ENCODE assay signal across 1 cellular context in the genomic region with DNA sequence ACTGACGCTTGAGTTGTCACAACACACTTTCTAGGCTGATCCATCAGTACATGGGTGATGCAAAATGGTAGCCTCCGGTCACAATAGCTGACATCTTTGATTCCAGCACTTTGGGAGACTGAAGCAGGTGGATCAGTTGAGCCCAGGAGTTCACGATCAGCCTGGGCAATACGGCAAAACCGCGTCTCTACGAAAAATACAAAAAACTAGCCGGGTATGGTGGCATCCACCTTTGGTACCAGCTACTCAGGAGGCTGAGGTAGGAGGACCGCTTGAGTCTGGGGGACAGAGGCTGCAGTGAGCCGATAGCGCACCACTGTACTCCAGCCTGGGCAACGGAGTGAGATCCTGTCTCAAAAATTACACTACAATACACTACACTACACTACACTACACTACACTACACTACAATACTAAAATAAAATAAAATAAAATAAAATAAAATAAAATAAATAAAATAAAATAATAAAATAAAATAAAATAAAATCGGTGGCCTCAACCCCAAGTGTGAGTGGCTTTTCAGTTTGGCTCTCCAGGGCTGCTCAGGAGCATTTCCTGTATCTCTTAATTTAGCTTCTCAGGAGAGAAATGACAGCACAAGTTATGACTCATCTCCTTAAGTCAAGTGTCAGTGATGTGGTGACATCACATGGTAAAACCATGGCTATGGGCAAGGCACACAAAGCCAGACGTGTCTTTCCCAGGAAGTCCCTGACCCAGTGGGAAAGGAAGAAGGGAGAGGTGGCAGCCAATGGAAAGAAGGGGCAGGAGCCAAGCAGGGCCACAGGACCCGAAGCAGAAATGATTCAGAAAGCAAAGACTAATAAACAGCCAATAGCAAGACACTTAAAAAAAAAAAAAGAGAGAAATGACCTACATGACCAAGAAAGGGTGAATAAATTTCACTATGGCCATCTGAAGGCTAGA.
A peak's percentile ranks its signal among the peaks of the same experiment; 100 is the strongest.
TF ChIP-seq lines count a peak whose summit lies in the region.

No MANE protein-coding gene starts in this region.

TF ChIP-seq in GM12878, 131 proteins besides CTCF, POLR2A, EP300 and RAD21 (continued from another document):
- TF ChIP-seq HDGF (IDR thresholded peaks at IDR 0.05), result 0 out of 2 replicates have a peak, but pooled peaks have one; percentile 60
- peak in 1 of 2 experiments; percentile 49; a peak in 1 of 4 replicates for TF ChIP-seq BHLHE40 (IDR thresholded peaks at IDR 0.05; ENCODE audit: borderline replicate concordance in 1 of 2, low read depth in 2 of 2, low read length in 1 of 2)
- TF ChIP-seq POLR2AphosphoS2 (IDR thresholded peaks at IDR 0.05; ENCODE audit: low read depth, low read length), result no peak
- TF ChIP-seq STAT3 (IDR thresholded peaks at IDR 0.05; ENCODE audit: low read depth, low read length), result no peak
- no peak for TF ChIP-seq PAX8 (IDR thresholded peaks at IDR 0.05)
- peak; percentile 30 for TF ChIP-seq RELA (IDR thresholded peaks at IDR 0.05; ENCODE audit: borderline replicate concordance, partially characterized antibody)
- peak; percentile 87 for TF ChIP-seq JUNB (IDR thresholded peaks at IDR 0.05)
- TF ChIP-seq ESRRA (IDR thresholded peaks at IDR 0.05; ENCODE audit: low read length), result no peak
- peak; percentile 86; the same call in 1 of the 2 replicates for TF ChIP-seq MEF2A (IDR thresholded peaks at IDR 0.05; ENCODE audit: insufficient read depth, low read depth, low read length)
- TF ChIP-seq MAX (IDR thresholded peaks at IDR 0.05; ENCODE audit: low read depth, low read length), result no peak
- TF ChIP-seq, protein P1, sequence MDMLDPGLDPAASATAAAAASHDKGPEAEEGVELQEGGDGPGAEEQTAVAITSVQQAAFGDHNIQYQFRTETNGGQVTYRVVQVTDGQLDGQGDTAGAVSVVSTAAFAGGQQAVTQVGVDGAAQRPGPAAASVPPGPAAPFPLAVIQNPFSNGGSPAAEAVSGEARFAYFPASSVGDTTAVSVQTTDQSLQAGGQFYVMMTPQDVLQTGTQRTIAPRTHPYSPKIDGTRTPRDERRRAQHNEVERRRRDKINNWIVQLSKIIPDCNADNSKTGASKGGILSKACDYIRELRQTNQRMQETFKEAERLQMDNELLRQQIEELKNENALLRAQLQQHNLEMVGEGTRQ (IDR thresholded peaks at IDR 0.05; ENCODE audit: borderline replicate concordance, low read depth, low read length), result peak; percentile 18; the same call in 1 of the 2 replicates
- TF ChIP-seq, protein P2, sequence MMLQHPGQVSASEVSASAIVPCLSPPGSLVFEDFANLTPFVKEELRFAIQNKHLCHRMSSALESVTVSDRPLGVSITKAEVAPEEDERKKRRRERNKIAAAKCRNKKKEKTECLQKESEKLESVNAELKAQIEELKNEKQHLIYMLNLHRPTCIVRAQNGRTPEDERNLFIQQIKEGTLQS (IDR thresholded peaks at IDR 0.05; ENCODE audit: borderline replicate concordance, extremely low read depth, low read depth, low read length), result no peak
- TF ChIP-seq ZSCAN29 (IDR thresholded peaks at IDR 0.05), result no peak
- TF ChIP-seq MTA3 (IDR thresholded peaks at IDR 0.05; ENCODE audit: borderline replicate concordance, low read length), result 0 out of 2 replicates have a peak, but pooled peaks have one; percentile 55
- TF ChIP-seq, protein P3, sequence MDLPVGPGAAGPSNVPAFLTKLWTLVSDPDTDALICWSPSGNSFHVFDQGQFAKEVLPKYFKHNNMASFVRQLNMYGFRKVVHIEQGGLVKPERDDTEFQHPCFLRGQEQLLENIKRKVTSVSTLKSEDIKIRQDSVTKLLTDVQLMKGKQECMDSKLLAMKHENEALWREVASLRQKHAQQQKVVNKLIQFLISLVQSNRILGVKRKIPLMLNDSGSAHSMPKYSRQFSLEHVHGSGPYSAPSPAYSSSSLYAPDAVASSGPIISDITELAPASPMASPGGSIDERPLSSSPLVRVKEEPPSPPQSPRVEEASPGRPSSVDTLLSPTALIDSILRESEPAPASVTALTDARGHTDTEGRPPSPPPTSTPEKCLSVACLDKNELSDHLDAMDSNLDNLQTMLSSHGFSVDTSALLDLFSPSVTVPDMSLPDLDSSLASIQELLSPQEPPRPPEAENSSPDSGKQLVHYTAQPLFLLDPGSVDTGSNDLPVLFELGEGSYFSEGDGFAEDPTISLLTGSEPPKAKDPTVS (IDR thresholded peaks at IDR 0.05; ENCODE audit: low read depth, low read length), result no peak
- no peak for TF ChIP-seq ZBTB40 (IDR thresholded peaks at IDR 0.05; ENCODE audit: borderline replicate concordance)
- TF ChIP-seq, protein P4, sequence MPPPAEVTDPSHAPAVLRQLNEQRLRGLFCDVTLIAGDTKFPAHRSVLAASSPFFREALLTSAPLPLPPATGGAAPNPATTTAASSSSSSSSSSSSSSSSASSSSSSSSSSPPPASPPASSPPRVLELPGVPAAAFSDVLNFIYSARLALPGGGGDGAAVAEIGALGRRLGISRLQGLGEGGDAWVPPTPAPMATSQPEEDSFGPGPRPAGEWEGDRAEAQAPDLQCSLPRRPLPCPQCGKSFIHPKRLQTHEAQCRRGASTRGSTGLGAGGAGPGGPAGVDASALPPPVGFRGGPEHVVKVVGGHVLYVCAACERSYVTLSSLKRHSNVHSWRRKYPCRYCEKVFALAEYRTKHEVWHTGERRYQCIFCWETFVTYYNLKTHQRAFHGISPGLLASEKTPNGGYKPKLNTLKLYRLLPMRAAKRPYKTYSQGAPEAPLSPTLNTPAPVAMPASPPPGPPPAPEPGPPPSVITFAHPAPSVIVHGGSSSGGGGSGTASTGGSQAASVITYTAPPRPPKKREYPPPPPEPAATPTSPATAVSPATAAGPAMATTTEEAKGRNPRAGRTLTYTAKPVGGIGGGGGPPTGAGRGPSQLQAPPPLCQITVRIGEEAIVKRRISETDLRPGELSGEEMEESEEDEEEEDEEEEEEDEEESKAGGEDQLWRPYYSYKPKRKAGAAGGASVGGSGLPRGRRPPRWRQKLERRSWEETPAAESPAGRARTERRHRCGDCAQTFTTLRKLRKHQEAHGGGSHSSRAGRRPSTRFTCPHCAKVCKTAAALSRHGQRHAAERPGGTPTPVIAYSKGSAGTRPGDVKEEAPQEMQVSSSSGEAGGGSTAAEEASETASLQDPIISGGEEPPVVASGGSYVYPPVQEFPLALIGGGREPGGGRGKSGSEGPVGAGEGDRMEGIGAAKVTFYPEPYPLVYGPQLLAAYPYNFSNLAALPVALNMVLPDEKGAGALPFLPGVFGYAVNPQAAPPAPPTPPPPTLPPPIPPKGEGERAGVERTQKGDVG (CRISPR knock-in tag; IDR thresholded peaks at IDR 0.05), result no peak
- TF ChIP-seq ATF2 (IDR thresholded peaks at IDR 0.05; ENCODE audit: low read length), result peak; percentile 87
- TF ChIP-seq NBN (IDR thresholded peaks at IDR 0.05), result peak; percentile 81
TF ChIP-seq in GM12878: peak in this region for 34.
